ENCODE assay signal across 12 cellular contexts in genomic region chr9:93136011-93136440, GRCh38. TPM values are rescaled to one million over a fixed set of nuclear protein-coding genes. Genes with fewer than 3 reads are reported as not detected.
DNase-seq lines count a peak whose midpoint lies in the region; ATAC-seq and TF ChIP-seq lines count a peak whose summit lies in the region.
"Had no signal": no experiment of that assay in that cellular context is flagged by ENCODE, and none has a peak within 500 bp of the region (broad histone marks: within the 10 kb centered on the region; RNA-seq: fewer than 3 reads in every experiment).

No MANE protein-coding gene starts in this region.

- H3K23ac ChIP-seq in mesendoderm (ENCODE audit: low read length): no peak overlapping the region

- H3K4me1 ChIP-seq in mesendoderm (ENCODE audit: control insufficient read depth, low read depth, low read length): no peaks in the 10 kb centered on the region

- WGBS in mesendoderm (ENCODE audit: extremely low coverage, insufficient coverage, low lambda C conversion rate): no CpG with 5 or more reads among the region's 11 CpGs

- H3K9me3 ChIP-seq in AG04450 (ENCODE audit: control insufficient read depth, insufficient read depth, low read length): peaks cover 6% of the 10 kb centered on the region

- H3K9ac ChIP-seq in mesendoderm (ENCODE audit: low read length): no peak overlapping the region

- H4K5ac ChIP-seq in mesendoderm (ENCODE audit: low read length): no peak overlapping the region

- CTCF ChIA-PET in AG04450 (lab: Charles Lee): interaction anchor here (1.1 kb wide), 1 partner anchor 169 kb away, joined by 3 read pairs; no protein-coding TSS in a partner anchor

- no peak overlapping the region for H2BK5ac ChIP-seq in mesendoderm (ENCODE audit: low read length)

- H3K4ac ChIP-seq in mesendoderm (ENCODE audit: low read depth, low read length): no peak overlapping the region

- H3K4me2 ChIP-seq in mesendoderm (ENCODE audit: low read length): no peak overlapping the region

- no peak for DNase-seq in AG04450 (ENCODE audit: low read depth, low spot score)
- peak; percentile 36 for DNase-seq in ELR (ENCODE audit: low read depth)
- DNase-seq in memory B cell (ENCODE audit: low spot score in 2 of 2): no peak
- no peak for DNase-seq in NCI-H524 treated with DMSO at 0.1 percent for 48 hours (lab: John Stamatoyannopoulos, UW)
- no peak for DNase-seq in mesendoderm
- DNase-seq in iPS-NIHi7 (ENCODE audit: extremely low spot score): no peak
- DNase-seq: activated CD4-positive, alpha-beta T cell treated with anti-CD3 and anti-CD28 coated beads, Interleukin-2, amount 10 ng/mL, durations not matched to agents 7 days and 5 days; EL; NCI-H82; stimulated activated CD4-positive, alpha-beta T cell treated with anti-CD3 and anti-CD28 coated beads, Interleukin-15, amount 100 ng/mL, for 24 hours had no signal

- H4K8ac ChIP-seq in mesendoderm (ENCODE audit: low read depth, low read length): no peak overlapping the region

- H3K27me3 ChIP-seq in AG04450 (ENCODE audit: control insufficient read depth, insufficient read depth, low read length) (no peaks in the 10 kb centered on the region), mesendoderm (ENCODE audit: insufficient read depth, low read length, poor library complexity) (no peaks in the 10 kb centered on the region)

- H3K56ac ChIP-seq in mesendoderm (ENCODE audit: low read length): no peak overlapping the region

- H3K27ac Mint-ChIP-seq in memory B cell: peak overlapping the region; percentile 99

- no peak overlapping the region for H2BK120ac ChIP-seq in mesendoderm (ENCODE audit: low read depth, low read length)

- H3K4me1 Mint-ChIP-seq in memory B cell: peaks cover 32% of the 10 kb centered on the region

- POLR2A ChIA-PET in AG04450 (lab: Yijun Ruan, JAX): interaction anchor here (0.7 kb wide), 1 partner anchor 131 kb away, joined by 3 read pairs; no protein-coding TSS in a partner anchor

- no peak overlapping the region for H3K4me3 Mint-ChIP-seq in memory B cell

- H3K27ac ChIP-seq in AG04450 (ENCODE audit: low read depth, low read length) (peak overlapping the region; percentile 39), angular gyrus (ENCODE audit: low read depth, low read length) (peak overlapping the region; percentile 33), mesendoderm (ENCODE audit: low read depth, low read length) (no peak overlapping the region)

- H3K4me3 ChIP-seq in AG04450 (ENCODE audit: low read depth, low read length): peak overlapping the region; percentile 27
- H3K4me3 ChIP-seq in mesendoderm (ENCODE audit: low read length): no peak overlapping the region

- no peak for ATAC-seq in memory B cell (ENCODE audit: low read depth)
- no peak for ATAC-seq in HG02588 (IDR thresholded peaks at IDR 0.05; ENCODE audit: unreplicated experiment)

- H3K79me1 ChIP-seq in mesendoderm (ENCODE audit: low read length): no peaks in the 10 kb centered on the region

- no peak for TF ChIP-seq CTCF in AG04450 (IDR thresholded peaks at IDR 0.05; ENCODE audit: low read depth, low read length)

- no peak overlapping the region for H3K18ac ChIP-seq in mesendoderm (ENCODE audit: low read length)

- no peak overlapping the region for H2AK5ac ChIP-seq in mesendoderm (ENCODE audit: low read length)

- no peaks in the 10 kb centered on the region for H3K36me3 ChIP-seq in mesendoderm (ENCODE audit: control insufficient read depth, insufficient read depth, low read length)

- peaks cover 2% of the 10 kb centered on the region for H3K36me3 Mint-ChIP-seq in memory B cell

- no peaks in the 10 kb centered on the region for H3K79me2 ChIP-seq in mesendoderm (ENCODE audit: control insufficient read depth, insufficient read depth, low read length)

- no peak overlapping the region for H2BK15ac ChIP-seq in mesendoderm (replicated peaks; ENCODE audit: low read depth)

- peaks cover 1% of the 10 kb centered on the region for H3K9me3 Mint-ChIP-seq in memory B cell

- H3K27me3 Mint-ChIP-seq in memory B cell: peaks cover 2% of the 10 kb centered on the region
- H3K27me3 Mint-ChIP-seq: activated CD4-positive, alpha-beta T cell treated with anti-CD3 and anti-CD28 coated beads, Interleukin-2, amount 10 ng/mL, durations not matched to agents 7 days and 5 days had no signal

RNA-seq across cellular contexts. Expression of gene NINJ1, which starts 2.0 kb away (rescaled TPM):
- 26.8 and 47.4 TPM in 2 replicates for polyA plus RNA-seq in AG04450 (2011; rRNA removed)
- polyA minus RNA-seq in AG04450 (2011; rRNA and poly(A)+ RNA removed): 13.9 and 21.1 TPM in 2 replicates
- polyA plus RNA-seq in mesendoderm (2013, experiment 1 of 2): 16.0 TPM
- polyA plus RNA-seq in mesendoderm (2013, experiment 2 of 2): 17.4 TPM

RNA-seq across cellular contexts. Expression of gene CARD19, which starts 40.0 kb away (rescaled TPM):
- 25.2 and 42.6 TPM in 2 replicates for polyA plus RNA-seq in AG04450 (2011; rRNA removed)
- polyA minus RNA-seq in AG04450 (2011; rRNA and poly(A)+ RNA removed): 18.1 and 31.7 TPM in 2 replicates
- polyA plus RNA-seq in mesendoderm (2013, experiment 1 of 2): 14.8 TPM
- 15.9 TPM for polyA plus RNA-seq in mesendoderm (2013, experiment 2 of 2)

RNA-seq across cellular contexts. Expression of gene WNK2, which starts 47.9 kb away (rescaled TPM):
- not detected in 2 replicates for polyA plus RNA-seq in AG04450 (2011; rRNA removed)
- not detected in 2 replicates for polyA minus RNA-seq in AG04450 (2011; rRNA and poly(A)+ RNA removed)
- 21.9 TPM for polyA plus RNA-seq in mesendoderm (2013, experiment 1 of 2)
- 21.3 TPM for polyA plus RNA-seq in mesendoderm (2013, experiment 2 of 2)
